Comparison of ENCODE assay signal across 12 cellular contexts in genomic region chr6:80438728-80439127, GRCh38.
A peak's percentile ranks its signal among the peaks of the same experiment; 100 is the strongest.
DNase-seq lines count a peak whose midpoint lies in the region; ATAC-seq, FAIRE-seq and TF ChIP-seq lines count a peak whose summit lies in the region.
"Had no signal": no experiment of that assay in that cellular context is flagged by ENCODE, and none has a peak within 500 bp of the region (broad histone marks: within the 10 kb centered on the region; RNA-seq: fewer than 3 reads in every experiment).

No MANE protein-coding gene starts in this region.

- H3K4me1 Mint-ChIP-seq in activated naive CD4-positive, alpha-beta T cell treated with anti-CD3 and anti-CD28 coated beads, Interleukin-2, amount 10 ng/mL, durations not matched to agents 7 days and 5 days: no peaks in the 10 kb centered on the region
- H3K4me1 Mint-ChIP-seq: naive B cell had no signal

- H3K36me3 ChIP-seq in H7 (replicated peaks; ENCODE audit: control insufficient read depth, insufficient read depth, low read length): no peaks in the 10 kb centered on the region
- H3K36me3 ChIP-seq in RWPE2 (ENCODE audit: low read depth): 0 out of 2 replicates have a peak, but pooled peaks cover 7% of the 10 kb centered on the region
- no peaks in the 10 kb centered on the region for H3K36me3 ChIP-seq in small intestine (ENCODE audit: control insufficient read depth in 2 of 2, insufficient read depth in 2 of 2, low read length in 2 of 2)

- no peaks in the 10 kb centered on the region for H3K36me3 Mint-ChIP-seq in activated naive CD4-positive, alpha-beta T cell treated with anti-CD3 and anti-CD28 coated beads, Interleukin-2, amount 10 ng/mL, durations not matched to agents 7 days and 5 days
- H3K36me3 Mint-ChIP-seq: naive B cell had no signal

- H3K27me3 Mint-ChIP-seq in activated naive CD4-positive, alpha-beta T cell treated with anti-CD3 and anti-CD28 coated beads, Interleukin-2, amount 10 ng/mL, durations not matched to agents 7 days and 5 days: no peaks in the 10 kb centered on the region
- H3K27me3 Mint-ChIP-seq: naive B cell had no signal

- H3K27me3 ChIP-seq in H7 (ENCODE audit: control insufficient read depth, insufficient read depth, low read length): no peaks in the 10 kb centered on the region
- no peaks in the 10 kb centered on the region for H3K27me3 ChIP-seq in RWPE2 (ENCODE audit: insufficient read depth, poor library complexity, severe bottlenecking)
- H3K27me3 ChIP-seq in small intestine (ENCODE audit: control insufficient read depth in 2 of 2, insufficient read depth in 2 of 2, low read length in 2 of 2): no peaks in the 10 kb centered on the region

- peaks cover 27% of the 10 kb centered on the region for H3K4me1 ChIP-seq in RWPE2 (ENCODE audit: insufficient read depth, poor library complexity, severe bottlenecking)
- H3K4me1 ChIP-seq in small intestine (ENCODE audit: control insufficient read depth in 2 of 2, insufficient read depth in 1 of 2, low read depth in 1 of 2, low read length in 1 of 2): no peaks in the 10 kb centered on the region

- 47 to 75% (median 48%) methylated on average over 2 of the region's 2 CpGs for WGBS in small intestine, 3 donors

- CTCF ChIA-PET in activated naive CD4-positive, alpha-beta T cell treated with anti-CD3 and anti-CD28 coated beads, Interleukin-2, amount 10 ng/mL, durations not matched to agents 7 days and 5 days (lab: Charles Lee): no interaction called here

- peak; percentile 3 for DNase-seq in H7
- DNase-seq in RWPE2 (ENCODE audit: low spot score): no peak
- DNase-seq in fibroblast of pulmonary artery (ENCODE audit: low read depth): peak; percentile 82
- peak; percentile 42 for DNase-seq in small intestine
- no peak for DNase-seq in activated naive CD4-positive, alpha-beta T cell treated with anti-CD3 and anti-CD28 coated beads, Interleukin-2, amount 10 ng/mL, durations not matched to agents 7 days and 5 days
- DNase-seq in stimulated activated naive CD4-positive, alpha-beta T cell (lab: John Stamatoyannopoulos, UW): no peak
- no peak for DNase-seq in NCI-H146 (lab: John Stamatoyannopoulos, UW)
- DNase-seq: activated CD4-positive, alpha-beta T cell treated with anti-CD3 and anti-CD28 coated beads, Interleukin-2, amount 50 U/mL, for 48 hours; aorta; naive B cell; NCI-H1092; stimulated activated CD4-positive, alpha-beta T cell treated with anti-CD3 and anti-CD28 coated beads, Interleukin-4, amount 100 ng/mL, for 4 hours had no signal

- peak; percentile 99 for ATAC-seq in RWPE2 (ENCODE audit: low read depth)

- FAIRE-seq in small intestine (lab: Jason Lieb, UNC): no peak

- H3K4me3 Mint-ChIP-seq in activated naive CD4-positive, alpha-beta T cell treated with anti-CD3 and anti-CD28 coated beads, Interleukin-2, amount 10 ng/mL, durations not matched to agents 7 days and 5 days: no peak overlapping the region
- H3K4me3 Mint-ChIP-seq: naive B cell had no signal

- H3K9me3 ChIP-seq in RWPE2 (ENCODE audit: severe bottlenecking) (peaks cover 4% of the 10 kb centered on the region), small intestine (ENCODE audit: control insufficient read depth, low read depth) (no peaks in the 10 kb centered on the region)

- H3K4me3 ChIP-seq in H7 (ENCODE audit: insufficient read depth, low read depth, low read length): no peak overlapping the region
- H3K4me3 ChIP-seq in RWPE2 (ENCODE audit: severe bottlenecking): no peak overlapping the region
- no peak overlapping the region for H3K4me3 ChIP-seq in fibroblast of pulmonary artery (replicated peaks; ENCODE audit: low read depth, low read length)
- H3K4me3 ChIP-seq in small intestine (ENCODE audit: low read depth in 1 of 2, low read length in 2 of 2): no peak overlapping the region

- TF ChIP-seq CTCF in RWPE2 (IDR thresholded peaks at IDR 0.05; ENCODE audit: poor library complexity, severe bottlenecking) (no peak), fibroblast of pulmonary artery (IDR thresholded peaks at IDR 0.05; ENCODE audit: low read length, missing control alignments) (no peak)

- H3K9me3 Mint-ChIP-seq in activated naive CD4-positive, alpha-beta T cell treated with anti-CD3 and anti-CD28 coated beads, Interleukin-2, amount 10 ng/mL, durations not matched to agents 7 days and 5 days: no peaks in the 10 kb centered on the region

- H3K27ac ChIP-seq in RWPE2 (ENCODE audit: poor library complexity, severe bottlenecking) (peak overlapping the region; percentile 92), small intestine (ENCODE audit: low read depth in 1 of 2, low read length in 1 of 2) (no peak overlapping the region)

- no peak overlapping the region for H3K27ac Mint-ChIP-seq in activated naive CD4-positive, alpha-beta T cell treated with anti-CD3 and anti-CD28 coated beads, Interleukin-2, amount 10 ng/mL, durations not matched to agents 7 days and 5 days
- H3K27ac Mint-ChIP-seq: naive B cell had no signal

Comparison
In these comparisons a context has a peak if more than half of its experiments do, and no peak if none do; other contexts are left out.
1. DNase-seq: peak in H7 (single experiment), fibroblast of pulmonary artery (single experiment) and small intestine (single experiment); none in RWPE2 (single experiment), activated naive CD4-positive, alpha-beta T cell treated with anti-CD3 and anti-CD28 coated beads, Interleukin-2, amount 10 ng/mL, durations not matched to agents 7 days and 5 days (single experiment), stimulated activated naive CD4-positive, alpha-beta T cell (0 of 6) and NCI-H146 (single experiment).